ENCODE assay signal across 16 cellular contexts in the genomic region with DNA sequence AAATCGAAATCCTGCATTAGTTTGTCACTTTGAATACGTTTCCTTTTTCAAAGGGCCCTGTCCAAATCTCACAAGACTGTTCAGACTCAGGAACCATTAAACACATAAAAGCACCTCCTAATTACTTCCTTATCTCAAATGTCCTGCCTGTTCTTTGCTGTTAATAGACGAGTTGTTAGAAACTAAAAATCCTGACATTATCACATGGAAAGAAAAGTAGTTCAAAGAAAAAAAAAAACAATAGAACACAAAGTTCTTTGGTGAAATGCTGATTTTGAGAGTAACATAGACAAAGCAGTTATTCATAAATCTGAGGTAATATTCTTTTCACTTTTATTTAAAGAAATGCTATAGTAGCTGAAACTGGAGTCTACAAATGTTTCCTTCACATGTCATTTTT.
"Had no signal": no experiment of that assay in that cellular context is flagged by ENCODE, and none has a peak within 500 bp of the region (broad histone marks: within the 10 kb centered on the region; RNA-seq: fewer than 3 reads in every experiment).

No MANE protein-coding gene starts in this region.

- H3K27ac Mint-ChIP-seq: naive thymus-derived CD4-positive, alpha-beta T cell had no signal

- H3K4me3 Mint-ChIP-seq: naive thymus-derived CD4-positive, alpha-beta T cell had no signal

- ATAC-seq: esophagus mucosa; heart left ventricle; naive thymus-derived CD4-positive, alpha-beta T cell; stimulated activated naive CD8-positive, alpha-beta T cell treated with anti-CD3 and anti-CD28 coated beads, Interleukin-15, Interleukin-2, amounts not matched to agents 100 U/mL and 50 U/mL, for 24 hours had no signal

- H3K4me3 ChIP-seq: heart left ventricle, right atrium auricular region, sigmoid colon, skin epidermis, tibial artery, upper lobe of left lung, uterus had no signal

- H3K27me3 Mint-ChIP-seq: naive thymus-derived CD4-positive, alpha-beta T cell had no signal

- H3K36me3 ChIP-seq: heart left ventricle, right atrium auricular region, sigmoid colon, tibial artery, upper lobe of left lung, uterus had no signal

- H3K4me1 ChIP-seq: heart left ventricle, right atrium auricular region, sigmoid colon, tibial artery, upper lobe of left lung, uterus had no signal

- H3K9me3 ChIP-seq: heart left ventricle, right atrium auricular region, sigmoid colon, tibial artery, upper lobe of left lung, uterus had no signal

- H3K27me3 ChIP-seq: heart left ventricle, right atrium auricular region, sigmoid colon, tibial artery, upper lobe of left lung, uterus had no signal

- DNase-seq: effector memory CD4-positive, alpha-beta T cell; heart left ventricle; hypothalamus; kidney glomerular epithelial cell; naive thymus-derived CD4-positive, alpha-beta T cell; posterior cingulate gyrus; sigmoid colon; stimulated activated CD4-positive, alpha-beta T cell treated with anti-CD3 and anti-CD28 coated beads, Interleukin-12 subunit alpha, Interleukin-12 subunit beta, amount 100 ng/mL, for 4 hours; stimulated activated CD4-positive, alpha-beta T cell treated with anti-CD3 and anti-CD28 coated beads, Interleukin-2, amount 100 ng/mL, for 48 hours; stimulated activated naive CD8-positive, alpha-beta T cell treated with anti-CD3 and anti-CD28 coated beads, Interleukin-15, Interleukin-2, amounts not matched to agents 100 U/mL and 50 U/mL, for 24 hours; tibial artery; upper lobe of left lung; uterus had no signal

- H3K27ac ChIP-seq: heart left ventricle, right atrium auricular region, sigmoid colon, skin epidermis, tibial artery, upper lobe of left lung, uterus had no signal
